In genomic region chr13:26686285-26686684, GRCh38 we compare ENCODE assay signal across 16 cellular contexts.
DNase-seq lines count a peak whose midpoint lies in the region; ATAC-seq and TF ChIP-seq lines count a peak whose summit lies in the region.
"Had no signal": no experiment of that assay in that cellular context is flagged by ENCODE, and none has a peak within 500 bp of the region (broad histone marks: within the 10 kb centered on the region; RNA-seq: fewer than 3 reads in every experiment).

No MANE protein-coding gene starts in this region.

- TF ChIP-seq CTCF in SK-N-SH (IDR thresholded peaks at IDR 0.05), result no peak

- H3K27me3 Mint-ChIP-seq in T-helper 17 cell, result peaks cover 31% of the 10 kb centered on the region

- no peak overlapping the region for H3K4me3 ChIP-seq in SK-N-SH (ENCODE audit: low read depth in 2 of 2, low read length in 1 of 2)
- H3K4me3 ChIP-seq: A549 had no signal

- H4K20me1 ChIP-seq in SK-N-SH (ENCODE audit: insufficient read depth), result no peaks in the 10 kb centered on the region

- H3K4me2 ChIP-seq in SK-N-SH, result no peak overlapping the region
- H3K4me2 ChIP-seq: A549 had no signal

- H3K9ac ChIP-seq in SK-N-SH, result no peak overlapping the region

- ATAC-seq in SK-N-SH treated with all-trans-retinoic acid at 6 μM for 48 hours, result no peak
- no peak for ATAC-seq in T-helper 17 cell
- no peak for ATAC-seq in HG03460 (IDR thresholded peaks at IDR 0.05; ENCODE audit: unreplicated experiment)
- ATAC-seq: A549; CD8-positive, alpha-beta T cell had no signal

- H3K4me1 ChIP-seq in SK-N-SH (ENCODE audit: control insufficient read depth in 1 of 2, insufficient read depth in 2 of 2, low read depth in 1 of 2, low read length in 1 of 2), result peaks cover 0 to 21% of the 10 kb centered on the region in 2 experiments; a peak in 2 of 4 replicates
- H3K4me1 ChIP-seq: A549, Caco-2 had no signal

- H2AFZ ChIP-seq in SK-N-SH (ENCODE audit: low read depth), result no peak overlapping the region

- POLR2A ChIA-PET in SK-N-SH (lab: Yijun Ruan, JAX), result no interaction called here

- WGBS in SK-N-SH (ENCODE audit: low lambda C conversion rate), result no CpG with 5 or more reads among the region's 2 CpGs

- H3K27me3 ChIP-seq in SK-N-SH (ENCODE audit: insufficient read depth), result no peaks in the 10 kb centered on the region

- no peak overlapping the region for H3K4me3 Mint-ChIP-seq in T-helper 17 cell
- H3K4me3 Mint-ChIP-seq: B cell; CD4-positive, alpha-beta T cell; CD8-positive, alpha-beta T cell had no signal

- no peaks in the 10 kb centered on the region for H3K36me3 Mint-ChIP-seq in T-helper 17 cell (ENCODE audit: low read depth)
- H3K36me3 Mint-ChIP-seq: CD8-positive, alpha-beta T cell had no signal

- CTCF ChIA-PET in SK-N-SH (lab: Yijun Ruan, JAX), result interaction anchor here (0.7 to 3.0 kb wide), 5 partner anchors 9 to 244 kb away, joined by 3 to 25 read pairs (median 5); no protein-coding TSS in a partner anchor

- H3K27ac Mint-ChIP-seq in T-helper 17 cell, result peak overlapping the region; percentile 42
- H3K27ac Mint-ChIP-seq: B cell; CD4-positive, alpha-beta T cell; CD8-positive, alpha-beta T cell had no signal

- no peak for TF ChIP-seq RAD21 in SK-N-SH (IDR thresholded peaks at IDR 0.05; ENCODE audit: low read length)

- TF ChIP-seq EP300 in SK-N-SH (IDR thresholded peaks at IDR 0.05; ENCODE audit: borderline replicate concordance in 1 of 2, low read depth in 1 of 2, low read length in 1 of 2), result peak in 1 of 2 experiments; percentile 5; a peak in 1 of 4 replicates

- peak; percentile 63 for DNase-seq in SK-N-SH
- DNase-seq in T-helper 17 cell, result no peak
- no peak for DNase-seq in hepatic stellate cell (ENCODE audit: low spot score)
- DNase-seq: AML-193; Caco-2; Calu3; CD4-positive, alpha-beta T cell; CD8-positive, alpha-beta T cell; DMS79 treated with DMSO at 0.1 percent for 48 hours; GF-D8 had no signal

- peak overlapping the region in 1 of 2 experiments; percentile 80; a peak in 2 of 4 replicates for H3K27ac ChIP-seq in SK-N-SH (ENCODE audit: low read depth in 2 of 2, low read length in 1 of 2)
- H3K27ac ChIP-seq: 22Rv1, A549, C4-2B had no signal

- H3K36me3 ChIP-seq in SK-N-SH (replicated peaks in 1 of 2; ENCODE audit: control insufficient read depth in 1 of 2, insufficient read depth in 2 of 2, low read length in 1 of 2), result peaks cover 61 to 62% of the 10 kb centered on the region in 2 experiments

- H3K4me1 Mint-ChIP-seq in T-helper 17 cell, result no peaks in the 10 kb centered on the region
- H3K4me1 Mint-ChIP-seq: B cell had no signal

- H3F3A ChIP-seq in SK-N-SH (replicated peaks; ENCODE audit: insufficient read depth), result no peaks in the 10 kb centered on the region

- H3K9me2 ChIP-seq in SK-N-SH, result no peaks in the 10 kb centered on the region

- no peaks in the 10 kb centered on the region for H3K9me3 ChIP-seq in SK-N-SH
- H3K9me3 ChIP-seq in T-helper 17 cell (ENCODE audit: control insufficient read depth, low read length, poor library complexity, severe bottlenecking), result peaks cover 4% of the 10 kb centered on the region
- H3K9me3 ChIP-seq: A549, Caco-2 had no signal

- H3K79me2 ChIP-seq in SK-N-SH (ENCODE audit: insufficient read depth), result 0 out of 2 replicates have a peak, but pooled peaks cover 4% of the 10 kb centered on the region

TF ChIP-seq in SK-N-SH, 30 proteins besides CTCF, POLR2A, EP300 and RAD21:
- TF ChIP-seq CHD2 (IDR thresholded peaks at IDR 0.05; ENCODE audit: low read length, partially characterized antibody), result peak; percentile 16
- no peak for TF ChIP-seq YY1 (IDR thresholded peaks at IDR 0.05; ENCODE audit: low read depth)
- TF ChIP-seq RCOR1 (IDR thresholded peaks at IDR 0.05; ENCODE audit: low read length), result peak; percentile 63; the same call in 1 of the 2 replicates
- peak; percentile 80; the same call in 1 of the 2 replicates for TF ChIP-seq MXI1 (IDR thresholded peaks at IDR 0.05; ENCODE audit: low read depth, low read length)
TF ChIP-seq in SK-N-SH: peak in this region for 3.

TF ChIP-seq in SK-N-SH treated with all-trans-retinoic acid at 6 μM for 48 hours, 23 proteins besides CTCF, POLR2A, EP300 and RAD21:
- TF ChIP-seq ARNTL (CRISPR knock-in tag; IDR thresholded peaks at IDR 0.05; ENCODE audit: borderline replicate concordance, low read depth), result no peak
- TF ChIP-seq CREB5 (CRISPR knock-in tag; IDR thresholded peaks at IDR 0.05; ENCODE audit: low read depth), result no peak
- TF ChIP-seq ZNF70 (CRISPR knock-in tag; IDR thresholded peaks at IDR 0.05), result no peak
- TF ChIP-seq TCF4 (CRISPR knock-in tag; IDR thresholded peaks at IDR 0.05; ENCODE audit: borderline replicate concordance), result no peak
- TF ChIP-seq ZFP3 (CRISPR knock-in tag; IDR thresholded peaks at IDR 0.05), result no peak
- TF ChIP-seq PPARA (CRISPR knock-in tag; IDR thresholded peaks at IDR 0.05; ENCODE audit: borderline replicate concordance), result no peak
- no peak for TF ChIP-seq SNAI2 (CRISPR knock-in tag; IDR thresholded peaks at IDR 0.05)
- TF ChIP-seq, protein P1, sequence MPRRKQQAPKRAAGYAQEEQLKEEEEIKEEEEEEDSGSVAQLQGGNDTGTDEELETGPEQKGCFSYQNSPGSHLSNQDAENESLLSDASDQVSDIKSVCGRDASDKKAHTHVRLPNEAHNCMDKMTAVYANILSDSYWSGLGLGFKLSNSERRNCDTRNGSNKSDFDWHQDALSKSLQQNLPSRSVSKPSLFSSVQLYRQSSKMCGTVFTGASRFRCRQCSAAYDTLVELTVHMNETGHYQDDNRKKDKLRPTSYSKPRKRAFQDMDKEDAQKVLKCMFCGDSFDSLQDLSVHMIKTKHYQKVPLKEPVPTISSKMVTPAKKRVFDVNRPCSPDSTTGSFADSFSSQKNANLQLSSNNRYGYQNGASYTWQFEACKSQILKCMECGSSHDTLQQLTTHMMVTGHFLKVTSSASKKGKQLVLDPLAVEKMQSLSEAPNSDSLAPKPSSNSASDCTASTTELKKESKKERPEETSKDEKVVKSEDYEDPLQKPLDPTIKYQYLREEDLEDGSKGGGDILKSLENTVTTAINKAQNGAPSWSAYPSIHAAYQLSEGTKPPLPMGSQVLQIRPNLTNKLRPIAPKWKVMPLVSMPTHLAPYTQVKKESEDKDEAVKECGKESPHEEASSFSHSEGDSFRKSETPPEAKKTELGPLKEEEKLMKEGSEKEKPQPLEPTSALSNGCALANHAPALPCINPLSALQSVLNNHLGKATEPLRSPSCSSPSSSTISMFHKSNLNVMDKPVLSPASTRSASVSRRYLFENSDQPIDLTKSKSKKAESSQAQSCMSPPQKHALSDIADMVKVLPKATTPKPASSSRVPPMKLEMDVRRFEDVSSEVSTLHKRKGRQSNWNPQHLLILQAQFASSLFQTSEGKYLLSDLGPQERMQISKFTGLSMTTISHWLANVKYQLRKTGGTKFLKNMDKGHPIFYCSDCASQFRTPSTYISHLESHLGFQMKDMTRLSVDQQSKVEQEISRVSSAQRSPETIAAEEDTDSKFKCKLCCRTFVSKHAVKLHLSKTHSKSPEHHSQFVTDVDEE (CRISPR knock-in tag; IDR thresholded peaks at IDR 0.05), result no peak
- TF ChIP-seq ZFP30 (CRISPR knock-in tag; IDR thresholded peaks at IDR 0.05), result no peak
- no peak for TF ChIP-seq ZNF565 (CRISPR knock-in tag; conservative IDR thresholded peaks at IDR 0.05; ENCODE audit: low read depth)
- no peak for TF ChIP-seq ZNF8 (CRISPR knock-in tag; IDR thresholded peaks at IDR 0.05)
- no peak for TF ChIP-seq ZC3H10 (CRISPR knock-in tag; IDR thresholded peaks at IDR 0.05)
- TF ChIP-seq ESRRG (CRISPR knock-in tag; IDR thresholded peaks at IDR 0.05), result no peak
